Comparison of ENCODE assay signal across 11 cellular contexts in genomic region chr5:31664566-31664965, GRCh38. TPM values are rescaled to one million over a fixed set of nuclear protein-coding genes. Genes with fewer than 3 reads are reported as not detected.
A peak's percentile ranks its signal among the peaks of the same experiment; 100 is the strongest.
DNase-seq lines count a peak whose midpoint lies in the region; TF ChIP-seq lines count a peak whose summit lies in the region.
"Had no signal": no experiment of that assay in that cellular context is flagged by ENCODE, and none has a peak within 500 bp of the region (broad histone marks: within the 10 kb centered on the region; RNA-seq: fewer than 3 reads in every experiment).

No MANE protein-coding gene starts in this region.

- H3K36me3 ChIP-seq in MM.1S (replicated peaks; ENCODE audit: insufficient read depth, low read length) (no peaks in the 10 kb centered on the region), brain microvascular endothelial cell (replicated peaks) (no peaks in the 10 kb centered on the region)
- H3K36me3 ChIP-seq: heart right ventricle, transverse colon had no signal

- no peak overlapping the region for H3K4me3 ChIP-seq in MM.1S (ENCODE audit: low read length)
- H3K4me3 ChIP-seq in brain microvascular endothelial cell (ENCODE audit: low read depth, low read length): no peak overlapping the region
- H3K4me3 ChIP-seq: heart right ventricle, transverse colon had no signal

- H4K20me1 ChIP-seq in MM.1S (ENCODE audit: insufficient read depth, low read length): no peaks in the 10 kb centered on the region

- no peak overlapping the region for H3K9ac ChIP-seq in MM.1S (ENCODE audit: low read length)

- DNase-seq in stimulated activated CD4-positive, alpha-beta T cell treated with anti-CD3 and anti-CD28 coated beads, Interleukin-15, amount 100 ng/mL, for 24 hours: peak; percentile 16
- no peak for DNase-seq in stimulated activated CD4-positive, alpha-beta T cell treated with anti-CD3 and anti-CD28 coated beads, Interleukin-4, amount 100 ng/mL, for 24 hours
- peak; percentile 13 for DNase-seq in MM.1S
- no peak for DNase-seq in brain microvascular endothelial cell
- no peak for DNase-seq in effector CD4-positive, alpha-beta T cell
- no peak for DNase-seq in GM03348 (ENCODE audit: low spot score)
- no peak for DNase-seq in glutamatergic neuron
- no peak for DNase-seq in amniotic stem cell (lab: John Stamatoyannopoulos, UW)
- DNase-seq: heart right ventricle, NCI-H510A, transverse colon had no signal

- no peak overlapping the region for H3K4me2 ChIP-seq in MM.1S (ENCODE audit: low read depth, low read length)

- H3K79me2 ChIP-seq in MM.1S (ENCODE audit: low read length): no peaks in the 10 kb centered on the region

- no peaks in the 10 kb centered on the region for H3K4me1 Mint-ChIP-seq in glutamatergic neuron (ENCODE audit: low read depth, unreplicated experiment)

- in situ Hi-C loops in brain microvascular endothelial cell (cut with HindIII; ENCODE audit: low pct_ligation_motif_present, low sequenced_read_pairs): no loop called here

- H3K4me3 Mint-ChIP-seq in glutamatergic neuron (ENCODE audit: unreplicated experiment): no peak overlapping the region

- no peak overlapping the region for H2AFZ ChIP-seq in MM.1S (ENCODE audit: low read length)

- H3K27ac ChIP-seq in MM.1S (ENCODE audit: low read length) (no peak overlapping the region), brain microvascular endothelial cell (no peak overlapping the region)
- H3K27ac ChIP-seq: transverse colon had no signal

- H3K9me3 Mint-ChIP-seq in glutamatergic neuron (ENCODE audit: unreplicated experiment): no peaks in the 10 kb centered on the region

- peak; percentile 20 for TF ChIP-seq CTCF in MM.1S (IDR thresholded peaks at IDR 0.05; ENCODE audit: low read length)
- TF ChIP-seq CTCF in brain microvascular endothelial cell (IDR thresholded peaks at IDR 0.05; ENCODE audit: low read depth, low read length, missing control alignments): peak; percentile 28
- no peak for TF ChIP-seq CTCF in glutamatergic neuron (IDR thresholded peaks at IDR 0.05; ENCODE audit: partially characterized antibody, unreplicated experiment)

- H3K27me3 ChIP-seq in MM.1S (replicated peaks; ENCODE audit: insufficient read depth, low read length): no peaks in the 10 kb centered on the region
- no peaks in the 10 kb centered on the region for H3K27me3 ChIP-seq in brain microvascular endothelial cell (replicated peaks)
- H3K27me3 ChIP-seq: heart right ventricle, transverse colon had no signal

- no peaks in the 10 kb centered on the region for H3F3A ChIP-seq in MM.1S (ENCODE audit: insufficient read depth, low read length)

- H3K36me3 Mint-ChIP-seq in glutamatergic neuron (ENCODE audit: unreplicated experiment): peaks cover 4% of the 10 kb centered on the region

- no peak overlapping the region for H3K27ac Mint-ChIP-seq in glutamatergic neuron (ENCODE audit: unreplicated experiment)

- no peaks in the 10 kb centered on the region for H3K9me2 ChIP-seq in MM.1S (replicated peaks; ENCODE audit: insufficient read depth, low read length)

- no peaks in the 10 kb centered on the region for H3K4me1 ChIP-seq in MM.1S (ENCODE audit: low read length)
- H3K4me1 ChIP-seq: transverse colon had no signal

- H3K9me3 ChIP-seq in MM.1S (replicated peaks; ENCODE audit: insufficient read depth, low read length): no peaks in the 10 kb centered on the region
- H3K9me3 ChIP-seq: heart right ventricle, transverse colon had no signal

- H3K27me3 Mint-ChIP-seq in glutamatergic neuron (ENCODE audit: unreplicated experiment): peaks cover 3% of the 10 kb centered on the region

RNA-seq across cellular contexts. Expression of gene PDZD2, which starts 25.6 kb away (rescaled TPM):
- 23.3 TPM for total RNA-seq in glutamatergic neuron (ENCODE audit: unreplicated experiment)

Comparison
In these comparisons a context has a peak if more than half of its experiments do, and no peak if none do; other contexts are left out.
1. DNase-seq: peak in stimulated activated CD4-positive, alpha-beta T cell treated with anti-CD3 and anti-CD28 coated beads, Interleukin-15, amount 100 ng/mL, for 24 hours (single experiment) and MM.1S (single experiment); none in stimulated activated CD4-positive, alpha-beta T cell treated with anti-CD3 and anti-CD28 coated beads, Interleukin-4, amount 100 ng/mL, for 24 hours (single experiment), brain microvascular endothelial cell (single experiment), effector CD4-positive, alpha-beta T cell (single experiment), GM03348 (single experiment), glutamatergic neuron (single experiment) and amniotic stem cell (single experiment).